In genomic region chr5:116038817-116039216, GRCh38 we compare ENCODE assay signal across 10 cellular contexts. TPM values are rescaled to one million over a fixed set of nuclear protein-coding genes. Genes with fewer than 3 reads are reported as not detected.
DNase-seq lines count a peak whose midpoint lies in the region; ATAC-seq and TF ChIP-seq lines count a peak whose summit lies in the region.
"Had no signal": no experiment of that assay in that cellular context is flagged by ENCODE, and none has a peak within 500 bp of the region (broad histone marks: within the 10 kb centered on the region; RNA-seq: fewer than 3 reads in every experiment).

No MANE protein-coding gene starts in this region.

- no peaks in the 10 kb centered on the region for H3K36me3 ChIP-seq in left lung
- H3K36me3 ChIP-seq in SJCRH30 = no peaks in the 10 kb centered on the region

- H3K27ac ChIP-seq in left lung (no peak overlapping the region), SJCRH30 (no peak overlapping the region)

- DNase-seq in glutamatergic neuron = peak; percentile 29
- no peak for DNase-seq in progenitor cell of endocrine pancreas (ENCODE audit: low spot score, unreplicated experiment)
- DNase-seq in nucleus accumbens (lab: John Stamatoyannopoulos, UW) = no peak
- no peak for DNase-seq in left lung
- DNase-seq in SJCRH30 = no peak
- DNase-seq: activated naive CD4-positive, alpha-beta T cell treated with anti-CD3 and anti-CD28 coated beads for 36 hours; PC-3 had no signal

- no peak overlapping the region for H3K27ac Mint-ChIP-seq in glutamatergic neuron (ENCODE audit: unreplicated experiment)
- H3K27ac Mint-ChIP-seq in progenitor cell of endocrine pancreas = no peak overlapping the region
- H3K27ac Mint-ChIP-seq: activated naive CD4-positive, alpha-beta T cell treated with anti-CD3 and anti-CD28 coated beads for 36 hours had no signal

- H3K4me3 Mint-ChIP-seq in glutamatergic neuron (ENCODE audit: unreplicated experiment) (no peak overlapping the region), progenitor cell of endocrine pancreas (ENCODE audit: low read depth) (no peak overlapping the region)
- H3K4me3 Mint-ChIP-seq: activated naive CD4-positive, alpha-beta T cell treated with anti-CD3 and anti-CD28 coated beads for 36 hours had no signal

- TF ChIP-seq CTCF in glutamatergic neuron (IDR thresholded peaks at IDR 0.05; ENCODE audit: partially characterized antibody, unreplicated experiment) (no peak), progenitor cell of endocrine pancreas (IDR thresholded peaks at IDR 0.05; ENCODE audit: unreplicated experiment) (no peak), left lung (IDR thresholded peaks at IDR 0.05) (no peak)

- H3K27me3 ChIP-seq in left lung (no peaks in the 10 kb centered on the region), SJCRH30 (no peaks in the 10 kb centered on the region; the same call in 1 of the 2 replicates)

- H3K4me1 ChIP-seq in left lung = peaks cover 0 to 4% of the 10 kb centered on the region in 2 donors
- no peaks in the 10 kb centered on the region for H3K4me1 ChIP-seq in SJCRH30

- intact Hi-C loops in left lung (cut with DNase I) = no loop called here

- ATAC-seq in GM18519 (IDR thresholded peaks at IDR 0.05; ENCODE audit: low FRiP score, unreplicated experiment) = peak; percentile 80
- ATAC-seq in GM21717 (IDR thresholded peaks at IDR 0.05; ENCODE audit: unreplicated experiment) = peak; percentile 77
- ATAC-seq in HG03571 (IDR thresholded peaks at IDR 0.05; ENCODE audit: unreplicated experiment) = peak; percentile 73
- ATAC-seq in left lung = no peak
- ATAC-seq: PC-3 had no signal

- no peaks in the 10 kb centered on the region for H3K9me3 Mint-ChIP-seq in glutamatergic neuron (ENCODE audit: unreplicated experiment)
- no peaks in the 10 kb centered on the region for H3K9me3 Mint-ChIP-seq in progenitor cell of endocrine pancreas (ENCODE audit: low read depth)
- H3K9me3 Mint-ChIP-seq: activated naive CD4-positive, alpha-beta T cell treated with anti-CD3 and anti-CD28 coated beads for 36 hours had no signal

- H3K27me3 Mint-ChIP-seq in glutamatergic neuron (ENCODE audit: unreplicated experiment) = no peaks in the 10 kb centered on the region
- peaks cover 3% of the 10 kb centered on the region for H3K27me3 Mint-ChIP-seq in progenitor cell of endocrine pancreas

- H3K4me1 Mint-ChIP-seq in glutamatergic neuron (ENCODE audit: low read depth, unreplicated experiment) = peaks cover 8% of the 10 kb centered on the region
- H3K4me1 Mint-ChIP-seq in progenitor cell of endocrine pancreas (ENCODE audit: low read depth) = no peaks in the 10 kb centered on the region

- no peaks in the 10 kb centered on the region for H3K9me3 ChIP-seq in left lung
- H3K9me3 ChIP-seq in SJCRH30 (replicated peaks) = no peaks in the 10 kb centered on the region

- H3K36me3 Mint-ChIP-seq in glutamatergic neuron (ENCODE audit: unreplicated experiment) (no peaks in the 10 kb centered on the region), progenitor cell of endocrine pancreas (ENCODE audit: insufficient read depth) (no peaks in the 10 kb centered on the region)

- H3K4me3 ChIP-seq in left lung (no peak overlapping the region), SJCRH30 (no peak overlapping the region)

RNA-seq across cellular contexts. Expression of gene ARL14EPL, which starts 6.5 kb away (rescaled TPM):
- total RNA-seq in glutamatergic neuron (ENCODE audit: unreplicated experiment) (not detected), progenitor cell of endocrine pancreas (not detected in 2 replicates), left lung (not detected)
- total RNA-seq in SJCRH30 (2014; rRNA removed; shearing (Covaris generic)) = 0.06 and 0.66 TPM in 2 replicates
- total RNA-seq: activated naive CD4-positive, alpha-beta T cell treated with anti-CD3 and anti-CD28 coated beads for 36 hours; PC-3 had no signal

RNA-seq across cellular contexts. Expression of gene COMMD10, which starts 46.0 kb away (rescaled TPM):
- total RNA-seq in glutamatergic neuron (ENCODE audit: unreplicated experiment) (22.9 TPM), progenitor cell of endocrine pancreas (30.9 and 31.6 TPM in 2 replicates), left lung (10 to 100 TPM; 30.8 to 33.6 TPM)
- total RNA-seq in SJCRH30 (2014; rRNA removed; shearing (Covaris generic)) = 56.2 and 56.8 TPM in 2 replicates
